ENCODE assay signal across 26 cellular contexts in genomic region chr6:28598757-28599686, GRCh38.
"Had no signal": no experiment of that assay in that cellular context is flagged by ENCODE, and none has a peak within 500 bp of the region (broad histone marks: within the 10 kb centered on the region; RNA-seq: fewer than 3 reads in every experiment).

No MANE protein-coding gene starts in this region.

- H3K4me1 ChIP-seq: gastroesophageal sphincter, heart left ventricle, prostate gland, upper lobe of left lung had no signal

- H3K27ac ChIP-seq: cardiac muscle cell, epithelial cell of prostate, gastroesophageal sphincter, heart left ventricle, ovary, prostate gland, thoracic aorta, upper lobe of left lung had no signal

- H3K9me3 Mint-ChIP-seq: activated T-helper 2 cell treated with anti-CD3 and anti-CD28 coated beads, Interferon-gamma antibody, Interleukin-2, Interleukin-4, amounts not matched to agents 10 μg/mL and 5 μg/mL and 100 μg/mL, durations not matched to agents 14 hours and 24 hours and 36 hours; natural killer cell treated with Interleukin-12 subunit alpha and Interleukin-12 subunit beta and Interleukin-15 and Interleukin-18, amount 100 ng/mL, for 72 hours had no signal

- H3K4me3 Mint-ChIP-seq: activated B cell treated with CpG ODN at 0.5 μM for 24 hours; activated CD4-positive, alpha-beta T cell treated with anti-CD3 and anti-CD28 coated beads for 36 hours; activated naive CD4-positive, alpha-beta T cell treated with anti-CD3 and anti-CD28 coated beads for 36 hours; activated naive CD8-positive, alpha-beta T cell treated with anti-CD3 and anti-CD28 coated beads, Interleukin-2, amount 10 ng/mL, durations not matched to agents 7 days and 5 days; activated T-cell treated with anti-CD3 and anti-CD28 coated beads, Interleukin-2, amount 50 U/mL, for 4 hours; natural killer cell treated with Interleukin-12 subunit alpha and Interleukin-12 subunit beta and Interleukin-15 and Interleukin-18, amount 100 ng/mL, for 72 hours; stimulated activated naive B cell treated with anti-CD40 and anti-IgM and Interleukin-4, amounts not matched to agents 10 μg/mL and 1 μg/mL and 100 μg/mL, for 72 hours had no signal

- H3K27ac Mint-ChIP-seq: activated B cell treated with CpG ODN at 0.5 μM for 24 hours; activated CD4-positive, alpha-beta T cell treated with anti-CD3 and anti-CD28 coated beads for 36 hours; activated naive CD4-positive, alpha-beta T cell treated with anti-CD3 and anti-CD28 coated beads for 36 hours; activated naive CD8-positive, alpha-beta T cell treated with anti-CD3 and anti-CD28 coated beads, Interleukin-2, amount 10 ng/mL, durations not matched to agents 7 days and 5 days; activated T-helper 2 cell treated with anti-CD3 and anti-CD28 coated beads, Interferon-gamma antibody, Interleukin-2, Interleukin-4, amounts not matched to agents 10 μg/mL and 5 μg/mL and 100 μg/mL, durations not matched to agents 14 hours and 24 hours and 36 hours; natural killer cell treated with Interleukin-12 subunit alpha and Interleukin-12 subunit beta and Interleukin-15 and Interleukin-18, amount 100 ng/mL, for 72 hours; stimulated activated naive B cell treated with anti-CD40 and anti-IgM and Interleukin-4, amounts not matched to agents 10 μg/mL and 1 μg/mL and 100 μg/mL, for 72 hours had no signal

- DNase-seq: activated B cell treated with CpG ODN at 0.5 μM for 24 hours; activated CD4-positive, alpha-beta T cell treated with anti-CD3 and anti-CD28 coated beads for 36 hours; activated CD4-positive, alpha-beta T cell treated with anti-CD3 and anti-CD28 coated beads, Interleukin-2, amount 50 U/mL, for 4 hours; activated CD8-positive, alpha-beta memory T cell treated with anti-CD3 and anti-CD28 coated beads for 24 hours; activated CD8-positive, alpha-beta memory T cell treated with anti-CD3 and anti-CD28 coated beads, Interleukin-2, amount 50 U/mL, for 4 hours; activated naive CD4-positive, alpha-beta T cell treated with anti-CD3 and anti-CD28 coated beads for 36 hours; activated naive CD8-positive, alpha-beta T cell treated with anti-CD3 and anti-CD28 coated beads, Interleukin-2, amount 10 ng/mL, durations not matched to agents 7 days and 5 days; activated T-cell treated with anti-CD3 and anti-CD28 coated beads, Interleukin-2, amount 50 U/mL, for 4 hours; amniotic stem cell; cortex of kidney; heart left ventricle; left ventricle myocardium superior; mammary epithelial cell; midbrain; ovary; stimulated activated CD4-positive, alpha-beta T cell treated with anti-CD3 and anti-CD28 coated beads, Interleukin-2, amount 100 ng/mL, for 48 hours; stimulated activated CD8-positive, alpha-beta memory T cell treated with anti-CD3 and anti-CD28 coated beads, Interleukin-4, amount 100 ng/mL, for 48 hours; stimulated activated naive B cell treated with anti-CD40 and anti-IgM and Interleukin-4, amounts not matched to agents 10 μg/mL and 1 μg/mL and 100 μg/mL, for 72 hours; upper lobe of left lung had no signal

- H3K4me1 Mint-ChIP-seq: activated B cell treated with CpG ODN at 0.5 μM for 24 hours; activated CD4-positive, alpha-beta T cell treated with anti-CD3 and anti-CD28 coated beads for 36 hours; stimulated activated naive B cell treated with anti-CD40 and anti-IgM and Interleukin-4, amounts not matched to agents 10 μg/mL and 1 μg/mL and 100 μg/mL, for 72 hours had no signal

- H3K27me3 ChIP-seq: cardiac muscle cell, ovary, upper lobe of left lung had no signal

- ATAC-seq: activated CD4-positive, alpha-beta T cell treated with anti-CD3 and anti-CD28 coated beads for 36 hours; activated T-cell treated with anti-CD3 and anti-CD28 coated beads, Interleukin-2, amount 50 U/mL, for 4 hours; gastroesophageal sphincter; heart left ventricle; left ventricle myocardium superior; natural killer cell treated with Interleukin-12 subunit alpha and Interleukin-12 subunit beta and Interleukin-15 and Interleukin-18, amount 100 ng/mL, for 72 hours; stimulated activated naive B cell treated with anti-CD40 and anti-IgM and Interleukin-4, amounts not matched to agents 10 μg/mL and 1 μg/mL and 100 μg/mL, for 72 hours had no signal

- H3K36me3 ChIP-seq: cardiac muscle cell, gastroesophageal sphincter, heart left ventricle, ovary, prostate gland, thoracic aorta, upper lobe of left lung had no signal

- H3K36me3 Mint-ChIP-seq: activated naive CD8-positive, alpha-beta T cell treated with anti-CD3 and anti-CD28 coated beads, Interleukin-2, amount 10 ng/mL, durations not matched to agents 7 days and 5 days; natural killer cell treated with Interleukin-12 subunit alpha and Interleukin-12 subunit beta and Interleukin-15 and Interleukin-18, amount 100 ng/mL, for 72 hours; stimulated activated naive B cell treated with anti-CD40 and anti-IgM and Interleukin-4, amounts not matched to agents 10 μg/mL and 1 μg/mL and 100 μg/mL, for 72 hours had no signal

- H3K4me3 ChIP-seq: gastroesophageal sphincter, heart left ventricle, ovary, prostate gland, thoracic aorta, upper lobe of left lung had no signal
